ENCODE assay signal across 1 cellular context in genomic region chr17:78797213-78797612, GRCh38.
TF ChIP-seq lines count a peak whose summit lies in the region.

No MANE protein-coding gene starts in this region.

TF ChIP-seq in IMR-90, 13 proteins besides CTCF, POLR2A, EP300 and RAD21:
- no peak for TF ChIP-seq RCOR1 (IDR thresholded peaks at IDR 0.05; ENCODE audit: insufficient replicate concordance, low read length)
- no peak for TF ChIP-seq CEBPB (IDR thresholded peaks at IDR 0.05; ENCODE audit: low read depth, low read length)
- TF ChIP-seq, protein P1, sequence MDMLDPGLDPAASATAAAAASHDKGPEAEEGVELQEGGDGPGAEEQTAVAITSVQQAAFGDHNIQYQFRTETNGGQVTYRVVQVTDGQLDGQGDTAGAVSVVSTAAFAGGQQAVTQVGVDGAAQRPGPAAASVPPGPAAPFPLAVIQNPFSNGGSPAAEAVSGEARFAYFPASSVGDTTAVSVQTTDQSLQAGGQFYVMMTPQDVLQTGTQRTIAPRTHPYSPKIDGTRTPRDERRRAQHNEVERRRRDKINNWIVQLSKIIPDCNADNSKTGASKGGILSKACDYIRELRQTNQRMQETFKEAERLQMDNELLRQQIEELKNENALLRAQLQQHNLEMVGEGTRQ (IDR thresholded peaks at IDR 0.05; ENCODE audit: low read depth, low read length): no peak
- TF ChIP-seq BHLHE40 (IDR thresholded peaks at IDR 0.05; ENCODE audit: low read depth, low read length): no peak
- TF ChIP-seq MXI1 (IDR thresholded peaks at IDR 0.05; ENCODE audit: borderline replicate concordance, low read depth, low read length): no peak
- TF ChIP-seq SMC3 (IDR thresholded peaks at IDR 0.05; ENCODE audit: low read depth, low read length): no peak
- no peak for TF ChIP-seq ELK1 (IDR thresholded peaks at IDR 0.05; ENCODE audit: borderline replicate concordance, low read depth, low read length)
- no peak for TF ChIP-seq FOS (IDR thresholded peaks at IDR 0.05; ENCODE audit: low read depth, low read length)
- no peak for TF ChIP-seq RFX5 (IDR thresholded peaks at IDR 0.05; ENCODE audit: low read depth, low read length)
- TF ChIP-seq CHD1 (IDR thresholded peaks at IDR 0.05; ENCODE audit: low read depth, low read length): no peak
- no peak for TF ChIP-seq MAZ (IDR thresholded peaks at IDR 0.05; ENCODE audit: borderline replicate concordance, low read depth, low read length)
- TF ChIP-seq NFE2L2 (IDR thresholded peaks at IDR 0.05; ENCODE audit: low read depth, low read length): no peak
- no peak for TF ChIP-seq MAFK (IDR thresholded peaks at IDR 0.05; ENCODE audit: low read depth, low read length)
